ENCODE assay signal across 1 cellular context in the genomic region with DNA sequence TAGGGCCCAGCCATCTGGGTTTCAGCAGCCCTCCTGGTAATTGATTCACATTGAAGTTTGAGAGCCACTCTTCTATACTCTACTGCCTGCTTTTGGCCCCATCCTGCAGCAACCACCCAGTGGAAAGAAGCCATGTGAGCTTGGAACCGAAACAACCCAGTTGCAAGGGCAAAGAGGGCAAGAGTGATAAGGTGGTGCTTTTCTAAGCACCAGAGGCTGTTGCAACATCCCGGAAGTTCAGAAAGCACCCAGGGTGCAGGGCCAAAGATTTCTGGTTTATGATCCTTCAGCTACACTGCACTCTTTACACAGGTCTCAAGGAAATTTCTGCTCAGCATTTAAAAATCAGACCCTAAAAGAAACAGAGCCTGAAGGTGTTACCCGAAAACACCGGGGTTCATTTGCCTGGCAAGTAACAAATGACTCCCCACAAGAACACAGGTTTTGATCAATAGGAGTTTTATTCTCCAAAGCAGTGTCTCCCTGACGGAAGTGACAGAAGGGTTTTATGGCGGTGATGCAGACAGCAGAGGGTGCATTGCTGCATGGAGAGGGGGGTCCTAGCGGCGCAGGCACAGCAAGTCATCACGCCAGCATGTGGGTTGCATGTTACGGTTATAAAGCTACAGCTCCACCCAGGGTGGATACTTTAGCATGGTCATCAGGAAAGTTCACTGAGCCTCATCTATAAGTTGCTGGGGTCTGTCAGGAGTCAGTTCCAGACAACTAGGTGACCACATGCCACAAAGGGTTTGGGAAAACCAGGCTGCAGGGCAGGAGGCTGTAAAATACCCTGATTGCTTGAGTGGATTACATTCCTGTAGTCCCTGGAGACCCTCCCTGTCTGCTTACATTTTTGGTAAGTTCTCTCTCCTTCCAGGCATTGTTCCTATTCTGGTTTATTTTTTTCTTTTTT.
TF ChIP-seq lines count a peak whose summit lies in the region.

No MANE protein-coding gene starts in this region.

TF ChIP-seq in K562, 482 proteins besides CTCF, POLR2A, EP300 and RAD21 (continued from another document):
- TF ChIP-seq MTA3 (IDR thresholded peaks at IDR 0.05; ENCODE audit: borderline replicate concordance) (no peak), MEF2D (tag; conservative IDR thresholded peaks at IDR 0.05; ENCODE audit: low read depth) (no peak), CBX1 (IDR thresholded peaks at IDR 0.05; ENCODE audit: low read depth) (no peak), GABPA (tag; conservative IDR thresholded peaks at IDR 0.05; ENCODE audit: low read depth) (peak; percentile 65), KAT7 (CRISPR knock-in tag; IDR thresholded peaks at IDR 0.05; ENCODE audit: borderline replicate concordance) (no peak), TGIF2 (CRISPR knock-in tag; IDR thresholded peaks at IDR 0.05) (no peak), SOX6 (IDR thresholded peaks at IDR 0.05) (no peak), ZNF41 (CRISPR knock-in tag; conservative IDR thresholded peaks at IDR 0.05) (no peak), SIX5 (IDR thresholded peaks at IDR 0.05; ENCODE audit: borderline replicate concordance in 1 of 2, insufficient read depth in 1 of 2, low read depth in 1 of 2, low read length in 2 of 2) (no peak), PYGO2 (tag; IDR thresholded peaks at IDR 0.05) (no peak), CEBPG (CRISPR knock-in tag; IDR thresholded peaks at IDR 0.05) (no peak), CEBPG (tag; conservative IDR thresholded peaks at IDR 0.05 in 1 of 2, IDR thresholded peaks at IDR 0.05 in 1 of 2) (peak; percentile 78 to 91), RFX5 (IDR thresholded peaks at IDR 0.05; ENCODE audit: low read depth, low read length) (no peak), KHSRP (IDR thresholded peaks at IDR 0.05) (no peak), ETV1 (tag; conservative IDR thresholded peaks at IDR 0.05; ENCODE audit: low read depth) (peak; percentile 64), ETV6 (IDR thresholded peaks at IDR 0.05; ENCODE audit: borderline replicate concordance in 1 of 2, low read depth in 2 of 2, low read length in 1 of 2) (no peak), ETV6 (CRISPR knock-in tag; IDR thresholded peaks at IDR 0.05; ENCODE audit: borderline replicate concordance) (no peak), XRCC3 (IDR thresholded peaks at IDR 0.05) (no peak)
- TF ChIP-seq, protein P1, sequence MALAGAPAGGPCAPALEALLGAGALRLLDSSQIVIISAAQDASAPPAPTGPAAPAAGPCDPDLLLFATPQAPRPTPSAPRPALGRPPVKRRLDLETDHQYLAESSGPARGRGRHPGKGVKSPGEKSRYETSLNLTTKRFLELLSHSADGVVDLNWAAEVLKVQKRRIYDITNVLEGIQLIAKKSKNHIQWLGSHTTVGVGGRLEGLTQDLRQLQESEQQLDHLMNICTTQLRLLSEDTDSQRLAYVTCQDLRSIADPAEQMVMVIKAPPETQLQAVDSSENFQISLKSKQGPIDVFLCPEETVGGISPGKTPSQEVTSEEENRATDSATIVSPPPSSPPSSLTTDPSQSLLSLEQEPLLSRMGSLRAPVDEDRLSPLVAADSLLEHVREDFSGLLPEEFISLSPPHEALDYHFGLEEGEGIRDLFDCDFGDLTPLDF (CRISPR knock-in tag; IDR thresholded peaks at IDR 0.05) = no peak
- TF ChIP-seq, protein P2, sequence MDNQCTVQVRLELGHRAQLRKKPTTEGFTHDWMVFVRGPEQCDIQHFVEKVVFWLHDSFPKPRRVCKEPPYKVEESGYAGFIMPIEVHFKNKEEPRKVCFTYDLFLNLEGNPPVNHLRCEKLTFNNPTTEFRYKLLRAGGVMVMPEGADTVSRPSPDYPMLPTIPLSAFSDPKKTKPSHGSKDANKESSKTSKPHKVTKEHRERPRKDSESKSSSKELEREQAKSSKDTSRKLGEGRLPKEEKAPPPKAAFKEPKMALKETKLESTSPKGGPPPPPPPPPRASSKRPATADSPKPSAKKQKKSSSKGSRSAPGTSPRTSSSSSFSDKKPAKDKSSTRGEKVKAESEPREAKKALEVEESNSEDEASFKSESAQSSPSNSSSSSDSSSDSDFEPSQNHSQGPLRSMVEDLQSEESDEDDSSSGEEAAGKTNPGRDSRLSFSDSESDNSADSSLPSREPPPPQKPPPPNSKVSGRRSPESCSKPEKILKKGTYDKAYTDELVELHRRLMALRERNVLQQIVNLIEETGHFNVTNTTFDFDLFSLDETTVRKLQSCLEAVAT (IDR thresholded peaks at IDR 0.05) = no peak
- TF ChIP-seq, protein P3, sequence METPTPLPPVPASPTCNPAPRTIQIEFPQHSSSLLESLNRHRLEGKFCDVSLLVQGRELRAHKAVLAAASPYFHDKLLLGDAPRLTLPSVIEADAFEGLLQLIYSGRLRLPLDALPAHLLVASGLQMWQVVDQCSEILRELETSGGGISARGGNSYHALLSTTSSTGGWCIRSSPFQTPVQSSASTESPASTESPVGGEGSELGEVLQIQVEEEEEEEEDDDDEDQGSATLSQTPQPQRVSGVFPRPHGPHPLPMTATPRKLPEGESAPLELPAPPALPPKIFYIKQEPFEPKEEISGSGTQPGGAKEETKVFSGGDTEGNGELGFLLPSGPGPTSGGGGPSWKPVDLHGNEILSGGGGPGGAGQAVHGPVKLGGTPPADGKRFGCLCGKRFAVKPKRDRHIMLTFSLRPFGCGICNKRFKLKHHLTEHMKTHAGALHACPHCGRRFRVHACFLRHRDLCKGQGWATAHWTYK (CRISPR knock-in tag; IDR thresholded peaks at IDR 0.05) = no peak
- TF ChIP-seq, protein P4, sequence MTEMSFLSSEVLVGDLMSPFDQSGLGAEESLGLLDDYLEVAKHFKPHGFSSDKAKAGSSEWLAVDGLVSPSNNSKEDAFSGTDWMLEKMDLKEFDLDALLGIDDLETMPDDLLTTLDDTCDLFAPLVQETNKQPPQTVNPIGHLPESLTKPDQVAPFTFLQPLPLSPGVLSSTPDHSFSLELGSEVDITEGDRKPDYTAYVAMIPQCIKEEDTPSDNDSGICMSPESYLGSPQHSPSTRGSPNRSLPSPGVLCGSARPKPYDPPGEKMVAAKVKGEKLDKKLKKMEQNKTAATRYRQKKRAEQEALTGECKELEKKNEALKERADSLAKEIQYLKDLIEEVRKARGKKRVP (CRISPR knock-in tag; IDR thresholded peaks at IDR 0.05) = no peak
- TF ChIP-seq, protein P5, sequence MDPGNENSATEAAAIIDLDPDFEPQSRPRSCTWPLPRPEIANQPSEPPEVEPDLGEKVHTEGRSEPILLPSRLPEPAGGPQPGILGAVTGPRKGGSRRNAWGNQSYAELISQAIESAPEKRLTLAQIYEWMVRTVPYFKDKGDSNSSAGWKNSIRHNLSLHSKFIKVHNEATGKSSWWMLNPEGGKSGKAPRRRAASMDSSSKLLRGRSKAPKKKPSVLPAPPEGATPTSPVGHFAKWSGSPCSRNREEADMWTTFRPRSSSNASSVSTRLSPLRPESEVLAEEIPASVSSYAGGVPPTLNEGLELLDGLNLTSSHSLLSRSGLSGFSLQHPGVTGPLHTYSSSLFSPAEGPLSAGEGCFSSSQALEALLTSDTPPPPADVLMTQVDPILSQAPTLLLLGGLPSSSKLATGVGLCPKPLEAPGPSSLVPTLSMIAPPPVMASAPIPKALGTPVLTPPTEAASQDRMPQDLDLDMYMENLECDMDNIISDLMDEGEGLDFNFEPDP (CRISPR knock-in tag; IDR thresholded peaks at IDR 0.05) = no peak
- TF ChIP-seq, protein P6, sequence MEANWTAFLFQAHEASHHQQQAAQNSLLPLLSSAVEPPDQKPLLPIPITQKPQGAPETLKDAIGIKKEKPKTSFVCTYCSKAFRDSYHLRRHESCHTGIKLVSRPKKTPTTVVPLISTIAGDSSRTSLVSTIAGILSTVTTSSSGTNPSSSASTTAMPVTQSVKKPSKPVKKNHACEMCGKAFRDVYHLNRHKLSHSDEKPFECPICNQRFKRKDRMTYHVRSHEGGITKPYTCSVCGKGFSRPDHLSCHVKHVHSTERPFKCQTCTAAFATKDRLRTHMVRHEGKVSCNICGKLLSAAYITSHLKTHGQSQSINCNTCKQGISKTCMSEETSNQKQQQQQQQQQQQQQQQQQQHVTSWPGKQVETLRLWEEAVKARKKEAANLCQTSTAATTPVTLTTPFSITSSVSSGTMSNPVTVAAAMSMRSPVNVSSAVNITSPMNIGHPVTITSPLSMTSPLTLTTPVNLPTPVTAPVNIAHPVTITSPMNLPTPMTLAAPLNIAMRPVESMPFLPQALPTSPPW (CRISPR knock-in tag; IDR thresholded peaks at IDR 0.05) = no peak
- TF ChIP-seq, protein P7, sequence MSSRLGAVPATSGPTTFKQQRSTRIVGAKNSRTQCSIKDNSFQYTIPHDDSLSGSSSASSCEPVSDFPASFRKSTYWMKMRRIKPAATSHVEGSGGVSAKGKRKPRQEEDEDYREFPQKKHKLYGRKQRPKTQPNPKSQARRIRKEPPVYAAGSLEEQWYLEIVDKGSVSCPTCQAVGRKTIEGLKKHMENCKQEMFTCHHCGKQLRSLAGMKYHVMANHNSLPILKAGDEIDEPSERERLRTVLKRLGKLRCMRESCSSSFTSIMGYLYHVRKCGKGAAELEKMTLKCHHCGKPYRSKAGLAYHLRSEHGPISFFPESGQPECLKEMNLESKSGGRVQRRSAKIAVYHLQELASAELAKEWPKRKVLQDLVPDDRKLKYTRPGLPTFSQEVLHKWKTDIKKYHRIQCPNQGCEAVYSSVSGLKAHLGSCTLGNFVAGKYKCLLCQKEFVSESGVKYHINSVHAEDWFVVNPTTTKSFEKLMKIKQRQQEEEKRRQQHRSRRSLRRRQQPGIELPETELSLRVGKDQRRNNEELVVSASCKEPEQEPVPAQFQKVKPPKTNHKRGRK (tag; IDR thresholded peaks at IDR 0.05) = no peak
- TF ChIP-seq, protein P8, sequence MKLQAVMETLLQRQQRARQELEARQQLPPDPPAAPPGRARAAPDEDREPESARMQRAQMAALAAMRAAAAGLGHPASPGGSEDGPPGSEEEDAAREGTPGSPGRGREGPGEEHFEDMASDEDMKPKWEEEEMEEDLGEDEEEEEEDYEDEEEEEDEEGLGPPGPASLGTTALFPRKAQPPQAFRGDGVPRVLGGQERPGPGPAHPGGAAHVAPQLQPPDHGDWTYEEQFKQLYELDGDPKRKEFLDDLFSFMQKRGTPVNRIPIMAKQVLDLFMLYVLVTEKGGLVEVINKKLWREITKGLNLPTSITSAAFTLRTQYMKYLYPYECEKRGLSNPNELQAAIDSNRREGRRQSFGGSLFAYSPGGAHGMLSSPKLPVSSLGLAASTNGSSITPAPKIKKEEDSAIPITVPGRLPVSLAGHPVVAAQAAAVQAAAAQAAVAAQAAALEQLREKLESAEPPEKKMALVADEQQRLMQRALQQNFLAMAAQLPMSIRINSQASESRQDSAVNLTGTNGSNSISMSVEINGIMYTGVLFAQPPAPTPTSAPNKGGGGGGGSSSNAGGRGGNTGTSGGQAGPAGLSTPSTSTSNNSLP (IDR thresholded peaks at IDR 0.05; ENCODE audit: borderline replicate concordance, low read depth, low read length) = no peak
